ENCODE assay signal across 8 cellular contexts in the genomic region with DNA sequence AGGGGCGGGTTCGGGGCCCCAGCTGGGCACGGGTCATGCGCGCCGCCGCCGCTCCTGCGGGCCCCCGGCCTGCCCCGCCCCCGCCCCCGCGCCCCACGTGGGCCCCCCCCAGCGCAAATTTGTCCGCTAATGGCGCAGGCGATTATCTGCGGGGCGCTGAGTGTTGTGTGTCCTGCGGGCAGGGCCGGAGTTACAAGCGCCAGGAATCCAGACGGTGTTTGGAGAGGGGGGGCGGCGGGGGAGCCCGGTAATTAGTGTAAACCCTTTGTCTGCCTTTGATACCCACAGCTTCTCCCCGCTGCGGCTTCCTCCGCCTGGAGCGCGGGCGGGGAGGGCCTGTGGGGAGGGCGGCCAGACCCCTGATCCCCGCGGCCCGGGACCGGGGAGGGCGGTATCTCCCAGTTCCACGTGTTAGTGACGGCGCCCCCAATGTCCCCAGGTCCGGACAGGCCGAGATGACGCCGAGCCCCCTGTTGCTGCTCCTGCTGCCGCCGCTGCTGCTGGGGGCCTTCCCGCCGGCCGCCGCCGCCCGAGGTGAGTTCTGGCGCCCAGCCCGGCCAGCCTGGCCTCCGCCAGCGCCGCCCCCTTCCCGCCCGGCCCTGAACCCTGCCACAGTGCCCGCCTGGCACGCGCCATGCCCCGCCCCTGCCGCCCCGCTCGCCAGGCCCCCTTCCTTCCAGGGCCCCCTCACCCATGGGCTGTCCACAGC. TPM values are rescaled to one million over a fixed set of nuclear protein-coding genes. Genes with fewer than 3 reads are reported as not detected.
DNase-seq lines count a peak whose midpoint lies in the region; ATAC-seq and TF ChIP-seq lines count a peak whose summit lies in the region.

No MANE protein-coding gene starts in this region.

- peaks cover 18% of the 10 kb centered on the region for H4K20me1 ChIP-seq in Loucy (ENCODE audit: insufficient read depth, low read length, poor library complexity, severe bottlenecking)

- POLR2A ChIA-PET in CD4-positive, alpha-beta T cell (lab: Charles Lee) = interaction anchor here (0.8 kb wide), 1 partner anchor 335 kb away, joined by 3 read pairs; a partner anchor contains a TSS

- no peaks in the 10 kb centered on the region for H3K9me3 Mint-ChIP-seq in CD4-positive, alpha-beta T cell
- no peaks in the 10 kb centered on the region for H3K9me3 Mint-ChIP-seq in activated T-cell treated with anti-CD3 and anti-CD28 coated beads, Interleukin-2, amount 50 U/mL, for 4 hours

- peak overlapping the region; percentile 90 for H3K4me3 Mint-ChIP-seq in CD4-positive, alpha-beta T cell
- peak overlapping the region; percentile 62 for H3K4me3 Mint-ChIP-seq in activated T-cell treated with anti-CD3 and anti-CD28 coated beads, Interleukin-2, amount 50 U/mL, for 4 hours

- no peak for TF ChIP-seq POLR2A in gastrocnemius medialis (IDR thresholded peaks at IDR 0.05)

- peaks cover 5% of the 10 kb centered on the region for H3K36me3 Mint-ChIP-seq in CD4-positive, alpha-beta T cell (ENCODE audit: low read depth)
- H3K36me3 Mint-ChIP-seq in activated T-cell treated with anti-CD3 and anti-CD28 coated beads, Interleukin-2, amount 50 U/mL, for 4 hours (ENCODE audit: insufficient read depth) = peaks cover 3% of the 10 kb centered on the region

- intact Hi-C loops in CD4-positive, alpha-beta T cell (cut with DNase I, micrococcal nuclease) = loop anchor here (5.0 kb wide), 5 partner anchors 40 to 335 kb away; a partner anchor contains a TSS
- intact Hi-C loops in gastrocnemius medialis (cut with DNase I; ENCODE audit: low total_unique reads) = loop anchor here (5.0 to 10.0 kb wide), 3 partner anchors 235 to 993 kb away; a partner anchor contains a TSS

- H3K79me2 ChIP-seq in Loucy (ENCODE audit: insufficient read depth, low read length) = peaks cover 17% of the 10 kb centered on the region; the same call in 1 of the 2 replicates

- ATAC-seq in CD4-positive, alpha-beta T cell (ENCODE audit: poor library complexity) = peak; percentile 6
- no peak for ATAC-seq in activated T-cell treated with anti-CD3 and anti-CD28 coated beads, Interleukin-2, amount 50 U/mL, for 4 hours
- ATAC-seq in gastrocnemius medialis (no peak), HG02840 (IDR thresholded peaks at IDR 0.05; ENCODE audit: low FRiP score, unreplicated experiment) (no peak)

- H3K9me2 ChIP-seq in Loucy (replicated peaks; ENCODE audit: low read depth, low read length) = no peaks in the 10 kb centered on the region

- peaks cover 14% of the 10 kb centered on the region for H3K4me1 Mint-ChIP-seq in CD4-positive, alpha-beta T cell (ENCODE audit: low read depth)
- H3K4me1 Mint-ChIP-seq in activated T-cell treated with anti-CD3 and anti-CD28 coated beads, Interleukin-2, amount 50 U/mL, for 4 hours (ENCODE audit: low read depth) = peaks cover 13% of the 10 kb centered on the region

- peak overlapping the region; percentile 72 for H3K27ac Mint-ChIP-seq in CD4-positive, alpha-beta T cell

- H3K27ac ChIP-seq in CD4-positive, alpha-beta T cell (ENCODE audit: low read depth, low read length) = no peak overlapping the region
- H3K27ac ChIP-seq in gastrocnemius medialis = peak overlapping the region in 1 of 4 donors; percentile 28

- H3K9me3 ChIP-seq in CD4-positive, alpha-beta T cell (ENCODE audit: control insufficient read depth, low read length) = no peaks in the 10 kb centered on the region
- H3K9me3 ChIP-seq in Loucy (ENCODE audit: insufficient read depth, low read depth, low read length) (no peaks in the 10 kb centered on the region), gastrocnemius medialis (no peaks in the 10 kb centered on the region)

- H3K36me3 ChIP-seq in Loucy (ENCODE audit: insufficient read depth, low read length) (no peaks in the 10 kb centered on the region), gastrocnemius medialis (no peaks in the 10 kb centered on the region)

- no peak for TF ChIP-seq CTCF in CD4-positive, alpha-beta T cell (IDR thresholded peaks at IDR 0.05)
- no peak for TF ChIP-seq CTCF in Loucy (conservative IDR thresholded peaks at IDR 0.05; ENCODE audit: low read length)
- TF ChIP-seq CTCF in gastrocnemius medialis (IDR thresholded peaks at IDR 0.05 in 4 of 5, conservative IDR thresholded peaks at IDR 0.05 in 1 of 5) = no peak
- no peak for TF ChIP-seq CTCF in GM20000 (IDR thresholded peaks at IDR 0.05; ENCODE audit: extremely low read depth, missing control alignments)

- peaks cover 13% of the 10 kb centered on the region for H3K27me3 ChIP-seq in CD4-positive, alpha-beta T cell (ENCODE audit: control insufficient read depth, insufficient read depth, low read length)
- peaks cover 11% of the 10 kb centered on the region for H3K27me3 ChIP-seq in Loucy (ENCODE audit: insufficient read depth, low read length, poor library complexity, severe bottlenecking)
- H3K27me3 ChIP-seq in gastrocnemius medialis = peaks cover 9 to 13% (median 10%) of the 10 kb centered on the region in 3 donors

- peak overlapping the region; percentile 77 for H3K4me3 ChIP-seq in Loucy (ENCODE audit: low read length, poor library complexity, severe bottlenecking)
- peak overlapping the region; percentile 49 to 60 (median 54) for H3K4me3 ChIP-seq in gastrocnemius medialis

- CTCF ChIA-PET in CD4-positive, alpha-beta T cell (lab: Charles Lee) = interaction anchor here (0.6 kb wide), 1 partner anchor 340 kb away, joined by 3 read pairs; no protein-coding TSS in a partner anchor

- H2AFZ ChIP-seq in Loucy (ENCODE audit: low read length) = peak overlapping the region; percentile 60; the same call in 1 of the 2 replicates

- H3K9ac ChIP-seq in Loucy (ENCODE audit: low read depth, low read length, poor library complexity, severe bottlenecking) = peak overlapping the region; percentile 67

- H3K4me1 ChIP-seq in Loucy (ENCODE audit: insufficient read depth, low read length, poor library complexity, severe bottlenecking) (peaks cover 27% of the 10 kb centered on the region), gastrocnemius medialis (peaks cover 7 to 19% of the 10 kb centered on the region in 2 donors)

- in situ Hi-C loops in gastrocnemius medialis (cut with MboI; ENCODE audit: low sequenced_read_pairs in 4 of 4) = no loop called here

- peak overlapping the region; percentile 74 for H3K4me2 ChIP-seq in Loucy (ENCODE audit: low read depth, low read length, poor library complexity, severe bottlenecking)

- peak; percentile 10 to 47 (median 24) for DNase-seq in CD4-positive, alpha-beta T cell
- DNase-seq in activated T-cell treated with anti-CD3 and anti-CD28 coated beads, Interleukin-2, amount 50 U/mL, for 4 hours = peak; percentile 18
- peak; percentile 65 for DNase-seq in glomerular visceral epithelial cell (ENCODE audit: extremely low spot score)
- DNase-seq in gastrocnemius medialis = no peak
- no peak for DNase-seq in GM19238 (ENCODE audit: insufficient read length, low spot score)
- DNase-seq in GM20000 (ENCODE audit: low spot score) = no peak

- peaks cover 27% of the 10 kb centered on the region for H3K27me3 Mint-ChIP-seq in CD4-positive, alpha-beta T cell
- H3K27me3 Mint-ChIP-seq in activated T-cell treated with anti-CD3 and anti-CD28 coated beads, Interleukin-2, amount 50 U/mL, for 4 hours (ENCODE audit: low read depth) = peaks cover 12% of the 10 kb centered on the region

- H3F3A ChIP-seq in Loucy (ENCODE audit: low read depth) = no peaks in the 10 kb centered on the region

RNA-seq across cellular contexts. Expression of a gene that starts 0.8 kb away (rescaled TPM):
- 10 to 100 TPM; 21.8 to 25.0 TPM for total RNA-seq in CD4-positive, alpha-beta T cell
- 10 to 100 TPM; 20.4 to 29.6 (median 20.6) TPM for total RNA-seq in activated T-cell treated with anti-CD3 and anti-CD28 coated beads, Interleukin-2, amount 50 U/mL, for 4 hours
- 10 to 100 TPM; 10.4 to 32.4 (median 15.2) TPM for total RNA-seq in gastrocnemius medialis

RNA-seq across cellular contexts. Expression of a gene that starts 19.0 kb away (rescaled TPM):
- total RNA-seq in CD4-positive, alpha-beta T cell = not detected
- total RNA-seq in activated T-cell treated with anti-CD3 and anti-CD28 coated beads, Interleukin-2, amount 50 U/mL, for 4 hours = under 1 TPM in 1 of 3 donors, not detected in 2; 0.05 TPM
- total RNA-seq in gastrocnemius medialis = under 1 TPM in 1 of 4 donors, not detected in 3; 0.16 TPM

RNA-seq across cellular contexts. Expression of a gene that starts 25.3 kb away (rescaled TPM):
- total RNA-seq in CD4-positive, alpha-beta T cell = 10 to 100 TPM; 70.2 to 77.8 TPM
- 10 to 100 TPM; 13.5 to 18.3 (median 14.4) TPM for total RNA-seq in activated T-cell treated with anti-CD3 and anti-CD28 coated beads, Interleukin-2, amount 50 U/mL, for 4 hours
- 10 to 100 TPM in 1 of 4 donors, 1 to 10 TPM in 2, under 1 TPM in 1; 0.12 to 10.8 (median 2.4) TPM for total RNA-seq in gastrocnemius medialis

RNA-seq across cellular contexts. Expression of a gene that starts 38.8 kb away (rescaled TPM):
- total RNA-seq in CD4-positive, alpha-beta T cell = 10 to 100 TPM; 17.6 to 19.2 TPM
- total RNA-seq in activated T-cell treated with anti-CD3 and anti-CD28 coated beads, Interleukin-2, amount 50 U/mL, for 4 hours = 10 to 100 TPM; 11.2 to 21.5 (median 14.8) TPM
- total RNA-seq in gastrocnemius medialis = 1 to 10 TPM; 3.2 to 5.2 (median 4.5) TPM

Comparison
In these comparisons a context has a peak if more than half of its experiments do, and no peak if none do; other contexts are left out.
1. DNase-seq: peak in CD4-positive, alpha-beta T cell (10 of 10), activated T-cell treated with anti-CD3 and anti-CD28 coated beads, Interleukin-2, amount 50 U/mL, for 4 hours (single experiment) and glomerular visceral epithelial cell (single experiment); none in gastrocnemius medialis (0 of 2), GM19238 (single experiment) and GM20000 (single experiment).